ENCODE assay signal across 8 cellular contexts in the genomic region with DNA sequence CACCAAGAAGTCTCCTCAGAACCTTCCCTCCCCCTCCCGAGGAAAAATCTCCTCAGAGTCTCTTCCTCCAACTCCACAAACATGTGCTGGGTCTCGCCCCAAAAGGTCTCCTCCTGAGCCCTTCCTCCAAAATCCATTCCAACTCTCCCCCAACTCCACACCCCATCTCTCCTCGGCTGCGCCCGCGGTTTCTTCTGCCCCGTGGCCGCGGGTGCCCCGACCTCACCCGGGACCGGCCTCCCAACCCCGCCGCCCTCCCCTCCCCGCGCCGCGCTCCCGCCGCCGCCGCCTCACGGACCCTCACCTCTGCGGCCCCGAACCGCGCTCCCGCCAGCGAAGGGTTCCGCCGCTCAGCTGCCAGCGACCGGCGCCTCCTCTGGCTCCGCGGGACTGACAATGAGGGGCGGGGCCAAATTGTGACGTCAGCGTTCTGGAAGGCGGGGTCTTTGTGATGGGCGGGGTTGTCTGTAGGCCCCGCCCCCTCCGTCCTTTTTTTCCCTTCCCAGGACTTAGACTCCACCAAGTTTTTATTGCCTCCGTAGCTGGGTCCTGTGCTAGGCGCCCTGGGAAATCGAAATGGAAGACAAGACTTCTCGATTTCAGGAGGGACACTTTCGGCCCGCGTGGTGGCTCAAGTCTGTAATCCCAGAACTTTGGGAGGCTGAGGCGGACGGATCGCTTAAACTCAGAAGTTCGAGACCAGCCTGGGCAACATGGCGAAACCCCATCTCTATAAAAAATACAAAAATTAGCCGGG. TPM values are rescaled to one million over a fixed set of nuclear protein-coding genes. Genes with fewer than 3 reads are reported as not detected.
DNase-seq lines count a peak whose midpoint lies in the region; ATAC-seq and TF ChIP-seq lines count a peak whose summit lies in the region.

Gene LUZP1, minus strand, starts transcription at position 395 of the 757 bp plus-strand sequence.

- H3K4me1 ChIP-seq in CD8-positive, alpha-beta T cell (ENCODE audit: insufficient read depth, low read length): peaks cover 20% of the 10 kb centered on the region
- H3K4me1 ChIP-seq in Loucy (ENCODE audit: insufficient read depth, low read length, poor library complexity, severe bottlenecking) (peaks cover 53% of the 10 kb centered on the region), foreskin keratinocyte (peaks cover 30% of the 10 kb centered on the region), neuron (ENCODE audit: insufficient read depth, low read length) (peaks cover 16% of the 10 kb centered on the region)

- H3K27ac ChIP-seq in CD8-positive, alpha-beta T cell (ENCODE audit: low read depth, low read length): peak within 1 kb of the TSS; percentile 75
- H3K27ac ChIP-seq in SK-N-MC (peak within 1 kb of the TSS; percentile 88; the same call in 1 of the 2 replicates), foreskin keratinocyte (peak within 1 kb of the TSS; percentile 86)

- intact Hi-C loops in CD8-positive, alpha-beta T cell (cut with DNase I, micrococcal nuclease): loop anchor here (1.0 to 5.0 kb wide), 4 partner anchors 20 to 151 kb away; partner anchors contain the start of genes KDM1A (in 2 of the 2) and TEX46 (in 1 of the 2)
- intact Hi-C loops in activated naive CD4-positive, alpha-beta T cell treated with anti-CD3 and anti-CD28 coated beads for 36 hours (cut with micrococcal nuclease): loop anchor here (2.0 to 5.0 kb wide), 3 partner anchors 20 to 146 kb away; no protein-coding TSS in a partner anchor

- peak; percentile 67 to 94 (median 90) for DNase-seq in CD8-positive, alpha-beta T cell
- DNase-seq in SK-N-MC (ENCODE audit: low read depth, low spot score) (peak; percentile 81), foreskin keratinocyte (peak; percentile 44 to 69), stromal cell of bone marrow (ENCODE audit: low read depth) (peak; percentile 64)
- DNase-seq in activated naive CD4-positive, alpha-beta T cell treated with anti-CD3 and anti-CD28 coated beads for 36 hours: peak; percentile 93

- H4K20me1 ChIP-seq in Loucy (ENCODE audit: insufficient read depth, low read length, poor library complexity, severe bottlenecking): peaks cover 43% of the 10 kb centered on the region

- no peaks in the 10 kb centered on the region for H3K36me3 ChIP-seq in CD8-positive, alpha-beta T cell (ENCODE audit: insufficient read depth, low read length)
- no peaks in the 10 kb centered on the region for H3K36me3 ChIP-seq in Loucy (ENCODE audit: insufficient read depth, low read length)
- no peaks in the 10 kb centered on the region for H3K36me3 ChIP-seq in SK-N-MC (ENCODE audit: insufficient read depth, low read length)
- H3K36me3 ChIP-seq in neuron (ENCODE audit: insufficient read depth, low read length): no peaks in the 10 kb centered on the region

- H3K4me3 ChIP-seq in CD8-positive, alpha-beta T cell (ENCODE audit: low read depth, low read length): peak within 1 kb of the TSS; percentile 93
- H3K4me3 ChIP-seq in Loucy (ENCODE audit: low read length, poor library complexity, severe bottlenecking) (peak within 1 kb of the TSS; percentile 98), SK-N-MC (peak within 1 kb of the TSS; percentile 97), neuron (ENCODE audit: low read length) (peak within 1 kb of the TSS; percentile 81)

- no peaks in the 10 kb centered on the region for H3K9me2 ChIP-seq in Loucy (replicated peaks; ENCODE audit: low read depth, low read length)

- no peaks in the 10 kb centered on the region for H3F3A ChIP-seq in Loucy (ENCODE audit: low read depth)

- H3K9ac ChIP-seq in Loucy (ENCODE audit: low read depth, low read length, poor library complexity, severe bottlenecking): peak within 1 kb of the TSS; percentile 91
- peak within 1 kb of the TSS; percentile 88 for H3K9ac ChIP-seq in SK-N-MC (ENCODE audit: insufficient read length)

- ATAC-seq in CD8-positive, alpha-beta T cell: peak; percentile 90
- ATAC-seq in GM21423 (IDR thresholded peaks at IDR 0.05; ENCODE audit: unreplicated experiment) (peak; percentile 65), foreskin keratinocyte (peak; percentile 62)

- H3K79me2 ChIP-seq in Loucy (ENCODE audit: insufficient read depth, low read length): peaks cover 45% of the 10 kb centered on the region

- H3K27me3 Mint-ChIP-seq in CD8-positive, alpha-beta T cell (ENCODE audit: low read depth): no peaks in the 10 kb centered on the region
- no peaks in the 10 kb centered on the region for H3K27me3 Mint-ChIP-seq in activated naive CD4-positive, alpha-beta T cell treated with anti-CD3 and anti-CD28 coated beads for 36 hours (ENCODE audit: low read depth)

- POLR2A ChIA-PET in CD8-positive, alpha-beta T cell (lab: Charles Lee): interaction anchor here (0.9 to 3.6 kb wide), 7 partner anchors 10 to 69 kb away, joined by 3 to 15 read pairs (median 3); no protein-coding TSS in a partner anchor

- no peak for TF ChIP-seq CTCF in CD8-positive, alpha-beta T cell (IDR thresholded peaks at IDR 0.05)
- TF ChIP-seq CTCF in Loucy (conservative IDR thresholded peaks at IDR 0.05; ENCODE audit: low read length) (no peak), foreskin keratinocyte (conservative IDR thresholded peaks at IDR 0.05) (no peak)

- peaks cover 2% of the 10 kb centered on the region for H3K36me3 Mint-ChIP-seq in CD8-positive, alpha-beta T cell
- H3K36me3 Mint-ChIP-seq in activated naive CD4-positive, alpha-beta T cell treated with anti-CD3 and anti-CD28 coated beads for 36 hours (ENCODE audit: low read depth): no peaks in the 10 kb centered on the region

- H3K4me2 ChIP-seq in Loucy (ENCODE audit: low read depth, low read length, poor library complexity, severe bottlenecking): peak within 1 kb of the TSS; percentile 98

- peaks cover 42% of the 10 kb centered on the region for H3K4me1 Mint-ChIP-seq in CD8-positive, alpha-beta T cell (ENCODE audit: low read depth)
- H3K4me1 Mint-ChIP-seq in activated naive CD4-positive, alpha-beta T cell treated with anti-CD3 and anti-CD28 coated beads for 36 hours (ENCODE audit: low read depth): peaks cover 28% of the 10 kb centered on the region

- H2AFZ ChIP-seq in Loucy (ENCODE audit: low read length) (peak within 1 kb of the TSS; percentile 90), neuron (ENCODE audit: low read depth, low read length) (peak within 1 kb of the TSS; percentile 87)

- peak within 1 kb of the TSS; percentile 86 for H3K27ac Mint-ChIP-seq in CD8-positive, alpha-beta T cell
- H3K27ac Mint-ChIP-seq in activated naive CD4-positive, alpha-beta T cell treated with anti-CD3 and anti-CD28 coated beads for 36 hours: peak within 1 kb of the TSS; percentile 84

- no peaks in the 10 kb centered on the region for H3K9me3 Mint-ChIP-seq in CD8-positive, alpha-beta T cell
- no peaks in the 10 kb centered on the region for H3K9me3 Mint-ChIP-seq in activated naive CD4-positive, alpha-beta T cell treated with anti-CD3 and anti-CD28 coated beads for 36 hours

- CTCF ChIA-PET in CD8-positive, alpha-beta T cell (lab: Charles Lee): interaction anchor here (0.9 to 4.7 kb wide), 2 partner anchors 15 to 63 kb away, joined by 3 to 39 read pairs; no protein-coding TSS in a partner anchor
- CTCF ChIA-PET in activated naive CD4-positive, alpha-beta T cell treated with anti-CD3 and anti-CD28 coated beads for 36 hours (lab: Charles Lee): interaction anchor here (1.6 to 2.5 kb wide), 3 partner anchors 16 to 69 kb away, joined by 7 to 23 read pairs (median 9); no protein-coding TSS in a partner anchor

- no peaks in the 10 kb centered on the region for H3K9me3 ChIP-seq in CD8-positive, alpha-beta T cell (ENCODE audit: low read length)
- no peaks in the 10 kb centered on the region for H3K9me3 ChIP-seq in Loucy (ENCODE audit: insufficient read depth, low read depth, low read length)
- no peaks in the 10 kb centered on the region for H3K9me3 ChIP-seq in SK-N-MC (ENCODE audit: low read depth, low read length)
- no peaks in the 10 kb centered on the region for H3K9me3 ChIP-seq in neuron (ENCODE audit: low read length)

- peak within 1 kb of the TSS; percentile 94 for H3K4me3 Mint-ChIP-seq in CD8-positive, alpha-beta T cell
- peak within 1 kb of the TSS; percentile 98 for H3K4me3 Mint-ChIP-seq in activated naive CD4-positive, alpha-beta T cell treated with anti-CD3 and anti-CD28 coated beads for 36 hours

- no peaks in the 10 kb centered on the region for H3K27me3 ChIP-seq in CD8-positive, alpha-beta T cell (ENCODE audit: insufficient read depth, low read length)
- no peaks in the 10 kb centered on the region for H3K27me3 ChIP-seq in Loucy (ENCODE audit: insufficient read depth, low read length, poor library complexity, severe bottlenecking)
- H3K27me3 ChIP-seq in foreskin keratinocyte: no peaks in the 10 kb centered on the region
- H3K27me3 ChIP-seq in neuron (ENCODE audit: insufficient read depth, low read length): no peaks in the 10 kb centered on the region

RNA-seq across cellular contexts. Expression of gene LUZP1, which starts in this region (rescaled TPM):
- 10 to 100 TPM; 51.0 to 52.5 TPM for total RNA-seq in CD8-positive, alpha-beta T cell
- 10 to 100 TPM; 12.6 to 13.7 TPM for total RNA-seq in activated naive CD4-positive, alpha-beta T cell treated with anti-CD3 and anti-CD28 coated beads for 36 hours
- total RNA-seq in foreskin keratinocyte: 57.9 and 60.7 TPM in 2 replicates
- 11.4 and 12.8 TPM in 2 replicates for polyA plus RNA-seq in foreskin keratinocyte

Comparison
In these comparisons a context has a peak if more than half of its experiments do, and no peak if none do; other contexts are left out.
1. Peak in every context shown above with its lines: DNase-seq, ATAC-seq, H3K4me3 ChIP-seq and H3K27ac ChIP-seq.